Comparison of ENCODE assay signal across 19 cellular contexts in the genomic region with DNA sequence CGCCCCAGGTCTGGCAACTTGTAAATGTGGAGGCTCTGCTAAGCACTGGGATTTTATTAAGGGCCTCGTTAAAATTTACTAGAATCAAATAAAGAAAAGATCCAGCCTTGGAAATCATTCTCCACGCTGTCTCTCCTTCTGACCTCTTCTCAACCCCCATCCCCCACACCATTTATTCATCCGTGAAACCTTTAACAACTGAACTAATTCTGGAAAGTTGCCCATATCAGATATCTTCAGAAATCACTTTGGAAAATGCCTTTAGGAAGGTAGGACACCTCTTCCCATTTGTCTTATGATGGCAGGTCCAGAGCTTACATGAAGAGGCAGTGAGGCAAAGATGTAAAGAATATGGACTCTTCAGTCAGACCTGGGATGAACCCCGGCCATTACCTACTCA.
A peak's percentile ranks its signal among the peaks of the same experiment; 100 is the strongest.
DNase-seq lines count a peak whose midpoint lies in the region; ATAC-seq, FAIRE-seq and TF ChIP-seq lines count a peak whose summit lies in the region.
"Had no signal": no experiment of that assay in that cellular context is flagged by ENCODE, and none has a peak within 500 bp of the region (broad histone marks: within the 10 kb centered on the region; RNA-seq: fewer than 3 reads in every experiment).

No MANE protein-coding gene starts in this region.

- no peaks in the 10 kb centered on the region for H3F3A ChIP-seq in GM23338 (replicated peaks; ENCODE audit: low read depth)
- H3F3A ChIP-seq in neural progenitor cell (ENCODE audit: low read depth) = no peaks in the 10 kb centered on the region

- H2AFZ ChIP-seq in GM23338 = 0 out of 2 replicates have a peak overlapping the region, but pooled peaks have one; percentile 18
- no peak overlapping the region for H2AFZ ChIP-seq in H1 (ENCODE audit: low read length)
- H2AFZ ChIP-seq in neural progenitor cell (replicated peaks) = no peak overlapping the region

- TF ChIP-seq CTCF in GM23338 (conservative IDR thresholded peaks at IDR 0.05; ENCODE audit: low read depth in 2 of 2) (no peak), H1 (IDR thresholded peaks at IDR 0.05; ENCODE audit: control extremely low read depth in 1 of 3, insufficient read depth in 1 of 3, low read depth in 1 of 3, low read length in 3 of 3) (no peak), neural progenitor cell (IDR thresholded peaks at IDR 0.05) (no peak)

- no peak overlapping the region for H2BK15ac ChIP-seq in H1 (ENCODE audit: low read length)

- no peak overlapping the region for H2BK120ac ChIP-seq in H1 (replicated peaks; ENCODE audit: low read depth, low read length)

- no peak for TF ChIP-seq RAD21 in H1 (IDR thresholded peaks at IDR 0.05 in 1 of 2, conservative IDR thresholded peaks at IDR 0.05 in 1 of 2; ENCODE audit: low read depth in 2 of 2, low read length in 2 of 2)

- H3K4me3 ChIP-seq in GM23338 = no peak overlapping the region
- H3K4me3 ChIP-seq in H1 (ENCODE audit: extremely low read depth in 1 of 4, insufficient read depth in 2 of 4, low read depth in 3 of 4, low read length in 4 of 4) = no peak overlapping the region
- H3K4me3 ChIP-seq in neural progenitor cell = no peak overlapping the region
- no peak overlapping the region for H3K4me3 ChIP-seq in MG63

- no peaks in the 10 kb centered on the region for H3K9me2 ChIP-seq in GM23338 (ENCODE audit: insufficient read depth)

- no peak overlapping the region for H4K8ac ChIP-seq in H1 (ENCODE audit: extremely low read depth, insufficient read depth, low read length)

- no peak overlapping the region for H3K4ac ChIP-seq in H1 (replicated peaks; ENCODE audit: insufficient read length, low read depth, low read length)

- H3K27ac Mint-ChIP-seq in GM23338 (no peak overlapping the region), neural progenitor cell (peak overlapping the region; percentile 7)
- H3K27ac Mint-ChIP-seq: CD8-positive, alpha-beta T cell had no signal

- H3K9me3 ChIP-seq in H1 (ENCODE audit: insufficient read depth in 2 of 2, low read depth in 1 of 2, low read length in 1 of 2) (no peaks in the 10 kb centered on the region), neural progenitor cell (ENCODE audit: low read depth) (no peaks in the 10 kb centered on the region), MG63 (no peaks in the 10 kb centered on the region)

- H4K91ac ChIP-seq in H1 (replicated peaks; ENCODE audit: insufficient read length, low read length) = no peak overlapping the region

- 84 to 100% methylated on average over 2 to 5 of the region's 5 CpGs for WGBS in H1 (ENCODE audit: extremely low coverage in 1 of 2, insufficient coverage in 1 of 2, insufficient read length in 1 of 2, insufficient replicate concordance in 2 of 2, low coverage in 1 of 2, low lambda C conversion rate in 2 of 2, missing lambda C conversion rate in 1 of 2), 2 experiments

- H3K4me2 ChIP-seq in GM23338 (0 out of 2 replicates have a peak overlapping the region, but pooled peaks have one; percentile 14), H1 (ENCODE audit: insufficient read depth in 1 of 2, low read depth in 2 of 2, low read length in 2 of 2) (no peak overlapping the region; a peak in 1 of 4 replicates), neural progenitor cell (no peak overlapping the region)

- H3K36me3 ChIP-seq in GM23338 (ENCODE audit: insufficient read depth) (no peaks in the 10 kb centered on the region), H1 (ENCODE audit: control insufficient read depth in 2 of 4, insufficient read depth in 4 of 4, low read length in 3 of 4) (no peaks in the 10 kb centered on the region), neural progenitor cell (no peaks in the 10 kb centered on the region), MG63 (no peaks in the 10 kb centered on the region)

- H2AK5ac ChIP-seq in H1 (ENCODE audit: low read depth, low read length) = no peak overlapping the region

- H3K27me3 ChIP-seq in GM23338 (ENCODE audit: insufficient read depth) (no peaks in the 10 kb centered on the region), H1 (replicated peaks in 1 of 4; ENCODE audit: control insufficient read depth in 3 of 4, extremely low read depth in 1 of 4, insufficient read depth in 3 of 4, low read length in 3 of 4) (no peaks in the 10 kb centered on the region), neural progenitor cell (no peaks in the 10 kb centered on the region), MG63 (no peaks in the 10 kb centered on the region)

- no peak overlapping the region for H3K4me3 Mint-ChIP-seq in GM23338
- no peak overlapping the region for H3K4me3 Mint-ChIP-seq in neural progenitor cell
- H3K4me3 Mint-ChIP-seq: CD8-positive, alpha-beta T cell had no signal

- no peak overlapping the region for H3K56ac ChIP-seq in H1 (replicated peaks; ENCODE audit: insufficient read length, low read depth, low read length)

- H3K4me1 Mint-ChIP-seq in GM23338 = peaks cover 29% of the 10 kb centered on the region
- peaks cover 52% of the 10 kb centered on the region for H3K4me1 Mint-ChIP-seq in neural progenitor cell

- FAIRE-seq in H1 (lab: Jason Lieb, UNC) = no peak

- no peak overlapping the region for H2BK20ac ChIP-seq in H1 (ENCODE audit: low read length)

- no peak for ATAC-seq in GM23338
- ATAC-seq in HG03442 (IDR thresholded peaks at IDR 0.05; ENCODE audit: unreplicated experiment) = no peak
- ATAC-seq: CD8-positive, alpha-beta T cell; HCT116 had no signal

- DNase-seq in GM23338 (ENCODE audit: low spot score) (no peak), H1 (ENCODE audit: low read depth in 1 of 2, low spot score in 2 of 2) (no peak), neural progenitor cell (ENCODE audit: low spot score) (no peak), MG63 (no peak), HT-29 (ENCODE audit: low spot score) (no peak), kidney tubule cell (ENCODE audit: low spot score) (no peak)
- DNase-seq: C1 segment of cervical spinal cord; CD8-positive, alpha-beta T cell; DMS153; GOT3; NCI-H1092 treated with DMSO at 0.1 percent for 48 hours; NCI-H1436; NCI-H187; NCI-H2107; NCI-H446 treated with DMSO at 0.1 percent for 48 hours; SHP77 treated with DMSO at 0.1 percent for 48 hours had no signal

- no peaks in the 10 kb centered on the region for H3K79me1 ChIP-seq in H1 (ENCODE audit: low read depth, low read length)

- no peak overlapping the region for H4K5ac ChIP-seq in H1 (ENCODE audit: insufficient read length, low read depth, low read length)

- CTCF ChIA-PET in H1 (lab: Charles Lee; ENCODE audit: partially characterized antibody) = interaction anchor here (2.0 to 2.2 kb wide), 2 partner anchors 25 to 136 kb away, joined by 5 to 9 read pairs; no protein-coding TSS in a partner anchor

- H3K9me3 Mint-ChIP-seq in GM23338 (no peaks in the 10 kb centered on the region), neural progenitor cell (no peaks in the 10 kb centered on the region)
- H3K9me3 Mint-ChIP-seq: CD8-positive, alpha-beta T cell had no signal

- H3K14ac ChIP-seq in H1 (ENCODE audit: insufficient read length) = no peak overlapping the region

- peak overlapping the region; percentile 62; the same call in 1 of the 2 replicates for H2BK12ac ChIP-seq in H1 (ENCODE audit: low read depth, low read length)

- H3K4me1 ChIP-seq in GM23338 (ENCODE audit: insufficient read depth) (peaks cover 20% of the 10 kb centered on the region), H1 (replicated peaks in 1 of 4; ENCODE audit: control insufficient read depth in 3 of 4, insufficient read depth in 4 of 4, low read length in 3 of 4) (peaks cover 3 to 13% (median 9%) of the 10 kb centered on the region in 4 experiments), neural progenitor cell (peaks cover 17% of the 10 kb centered on the region)

- H3K79me2 ChIP-seq in GM23338 (replicated peaks; ENCODE audit: insufficient read depth) = no peaks in the 10 kb centered on the region
- H3K79me2 ChIP-seq in H1 (ENCODE audit: control insufficient read depth in 1 of 2, insufficient read depth in 2 of 2, low read length in 2 of 2) = no peaks in the 10 kb centered on the region
- no peaks in the 10 kb centered on the region for H3K79me2 ChIP-seq in neural progenitor cell (ENCODE audit: low read depth)

- H3K36me3 Mint-ChIP-seq in GM23338 (ENCODE audit: low read depth) (no peaks in the 10 kb centered on the region), neural progenitor cell (no peaks in the 10 kb centered on the region)
- H3K36me3 Mint-ChIP-seq: CD8-positive, alpha-beta T cell had no signal

- H3K27me3 Mint-ChIP-seq in GM23338 (ENCODE audit: insufficient read depth, low read depth, poor library complexity) (peaks cover 5% of the 10 kb centered on the region), neural progenitor cell (ENCODE audit: insufficient read depth, low read depth) (peaks cover 2% of the 10 kb centered on the region)

- TF ChIP-seq EP300 in H1 (IDR thresholded peaks at IDR 0.05; ENCODE audit: borderline replicate concordance in 1 of 2, low read depth in 2 of 2, low read length in 2 of 2) = no peak

- no peaks in the 10 kb centered on the region for H3K23me2 ChIP-seq in H1 (ENCODE audit: low read depth, low read length)

- H3K9ac ChIP-seq in H1 (replicated peaks in 1 of 4; ENCODE audit: extremely low read depth in 1 of 4, low read depth in 3 of 4, low read length in 3 of 4) = no peak overlapping the region
- H3K9ac ChIP-seq in neural progenitor cell = no peak overlapping the region

- POLR2A ChIA-PET in H1 (lab: Charles Lee; ENCODE audit: partially characterized antibody) = interaction anchor here (1.5 kb wide), 1 partner anchor 17 kb away, joined by 3 read pairs; no protein-coding TSS in a partner anchor

- H3K27ac ChIP-seq in GM23338 (ENCODE audit: low read depth) (no peak overlapping the region), H1 (ENCODE audit: low read depth, low read length) (no peak overlapping the region), neural progenitor cell (no peak overlapping the region)
- H3K27ac ChIP-seq: HL-60 had no signal

- no peaks in the 10 kb centered on the region for H4K20me1 ChIP-seq in GM23338 (replicated peaks; ENCODE audit: insufficient read depth)
- no peaks in the 10 kb centered on the region for H4K20me1 ChIP-seq in H1 (replicated peaks in 1 of 2; ENCODE audit: control insufficient read depth in 1 of 2, insufficient read depth in 2 of 2, low read length in 2 of 2)
- no peaks in the 10 kb centered on the region for H4K20me1 ChIP-seq in neural progenitor cell (ENCODE audit: low read depth)

- TF ChIP-seq POLR2A in H1 (IDR thresholded peaks at IDR 0.05; ENCODE audit: control extremely low read depth in 1 of 2, low read depth in 2 of 2, low read length in 2 of 2) = no peak

- H3K18ac ChIP-seq in H1 (ENCODE audit: extremely low read depth, low read length) = no peak overlapping the region; the same call in 1 of the 2 replicates

- no peak overlapping the region for H3K23ac ChIP-seq in H1 (ENCODE audit: insufficient read length)

- no peak overlapping the region for H2BK5ac ChIP-seq in H1 (ENCODE audit: low read depth, low read length)

TF ChIP-seq in H1, 55 proteins besides CTCF, POLR2A, EP300 and RAD21 (continues in another document):
- TF ChIP-seq NANOG (IDR thresholded peaks at IDR 0.05; ENCODE audit: insufficient read depth, low read depth, low read length, poor library complexity, severe bottlenecking) (no peak), CTBP2 (IDR thresholded peaks at IDR 0.05; ENCODE audit: borderline replicate concordance, insufficient read depth, insufficient read length, low read length) (no peak)
